18 cellular contexts compared by ENCODE assay signal in genomic region chr1:8347635-8348034, GRCh38. TPM values are rescaled to one million over a fixed set of nuclear protein-coding genes. Genes with fewer than 3 reads are reported as not detected.
A peak's percentile ranks its signal among the peaks of the same experiment; 100 is the strongest.
DNase-seq lines count a peak whose midpoint lies in the region; ATAC-seq and TF ChIP-seq lines count a peak whose summit lies in the region.
"Had no signal": no experiment of that assay in that cellular context is flagged by ENCODE, and none has a peak within 500 bp of the region (broad histone marks: within the 10 kb centered on the region; RNA-seq: fewer than 3 reads in every experiment).

No MANE protein-coding gene starts in this region.

- in situ Hi-C loops in IMR-90 (cut with MboI; ENCODE audit: low sequenced_read_pairs), result no loop called here

- no peaks in the 10 kb centered on the region for H3K27me3 Mint-ChIP-seq in WTC11 (ENCODE audit: low read depth)
- peaks cover 3% of the 10 kb centered on the region for H3K27me3 Mint-ChIP-seq in H9 (ENCODE audit: low read depth)

- H3K27me3 ChIP-seq in IMR-90 (ENCODE audit: control insufficient read depth, insufficient read depth, low read length) (no peaks in the 10 kb centered on the region), osteoblast (ENCODE audit: insufficient read depth, low read length) (no peaks in the 10 kb centered on the region), H9 (ENCODE audit: insufficient read depth, low read length) (no peaks in the 10 kb centered on the region)
- H3K27me3 ChIP-seq: heart right ventricle, MG63 had no signal

- H3K79me1 ChIP-seq in IMR-90 (ENCODE audit: low read depth in 1 of 2, low read length in 2 of 2) (peaks cover 0 to 12% of the 10 kb centered on the region in 2 experiments; a peak in 1 of 4 replicates), H9 (ENCODE audit: insufficient read depth, low read depth, low read length, poor library complexity, severe bottlenecking) (no peaks in the 10 kb centered on the region)

- no peak overlapping the region for H2AFZ ChIP-seq in IMR-90 (replicated peaks; ENCODE audit: low read length, poor library complexity)
- no peak overlapping the region for H2AFZ ChIP-seq in osteoblast (ENCODE audit: low read length)
- H2AFZ ChIP-seq in H9 (ENCODE audit: low read length), result no peak overlapping the region

- dilution Hi-C loops in IMR-90 (cut with HindIII; ENCODE audit: low sequenced_read_pairs, unreplicated experiment), result no loop called here

- H2AK5ac ChIP-seq in IMR-90 (ENCODE audit: low read depth, low read length), result peak overlapping the region; percentile 90
- no peak overlapping the region for H2AK5ac ChIP-seq in H9 (ENCODE audit: insufficient read length, low read length)

- H3K9me3 Mint-ChIP-seq in WTC11, result no peaks in the 10 kb centered on the region
- no peaks in the 10 kb centered on the region; a peak in 1 of 5 replicates for H3K9me3 Mint-ChIP-seq in H9
- H3K9me3 Mint-ChIP-seq: naive thymus-derived CD8-positive, alpha-beta T cell had no signal

- H3K4me1 Mint-ChIP-seq in WTC11 (peaks cover 19% of the 10 kb centered on the region), H9 (peaks cover 18 to 20% of the 10 kb centered on the region in 2 experiments)

- peaks cover 23% of the 10 kb centered on the region for H3K4me1 ChIP-seq in IMR-90 (ENCODE audit: control insufficient read depth, insufficient read depth, low read length)
- H3K4me1 ChIP-seq in osteoblast (ENCODE audit: insufficient read depth, low read length), result peaks cover 13% of the 10 kb centered on the region
- no peaks in the 10 kb centered on the region; the same call in 1 of the 2 replicates for H3K4me1 ChIP-seq in H9 (ENCODE audit: insufficient read depth, low read length)

- H2BK20ac ChIP-seq in IMR-90 (ENCODE audit: low read depth, low read length) (peak overlapping the region; percentile 30; the same call in 1 of the 2 replicates), H9 (ENCODE audit: low read depth, low read length, poor library complexity, severe bottlenecking) (no peak overlapping the region)

- DNase-seq in NCI-H1417 (lab: John Stamatoyannopoulos, UW), result peak in 2 of 3 experiments; percentile 51 to 68
- no peak for DNase-seq in NCI-H1417 treated with DMSO at 0.1 percent for 48 hours (lab: John Stamatoyannopoulos, UW)
- no peak for DNase-seq in IMR-90
- no peak for DNase-seq in WTC11 (ENCODE audit: low spot score)
- DNase-seq in osteoblast (ENCODE audit: insufficient read length, low spot score, missing footprints), result peak; percentile 49
- DNase-seq in H9, result no peak
- DNase-seq in HEK293T (ENCODE audit: extremely low spot score), result no peak
- DNase-seq in T-helper 1 cell, result no peak
- DNase-seq: 8988T; activated CD4-positive, CD25-positive, alpha-beta regulatory T cell; activated CD8-positive, alpha-beta memory T cell treated with anti-CD3 and anti-CD28 coated beads for 24 hours; mammary epithelial cell; MG63; naive thymus-derived CD8-positive, alpha-beta T cell; NCI-H2171 had no signal

- H3T11ph ChIP-seq in H9 (ENCODE audit: low read length), result no peak overlapping the region

- H3K9ac ChIP-seq in IMR-90 (ENCODE audit: low read depth, low read length) (no peak overlapping the region), H9 (ENCODE audit: extremely low read depth, insufficient read length, low read length) (no peak overlapping the region)

- CTCF ChIA-PET in IMR-90 (lab: Yijun Ruan, JAX) (interaction anchor here (0.9 kb wide), 1 partner anchor 333 kb away, joined by 3 read pairs; no protein-coding TSS in a partner anchor), WTC11 (lab: Charles Lee) (interaction anchor here (0.7 to 7.6 kb wide), 5 partner anchors 19 to 945 kb away, joined by 3 to 97 read pairs (median 6); partner anchors contain the start of gene SLC45A1), HEK293T (lab: Yijun Ruan, JAX) (interaction anchor here (1.3 kb wide), 1 partner anchor 33 kb away, joined by 4 read pairs; no protein-coding TSS in a partner anchor)

- H4K5ac ChIP-seq in IMR-90 (ENCODE audit: low read depth, low read length) (no peak overlapping the region), H9 (ENCODE audit: insufficient read length, low read depth, low read length) (no peak overlapping the region)

- H3K56ac ChIP-seq in IMR-90 (ENCODE audit: extremely low read depth, insufficient read depth, low read length), result no peak overlapping the region
- H3K56ac ChIP-seq in H9 (ENCODE audit: insufficient read length, low read depth, low read length), result no peak overlapping the region

- H3K4me2 ChIP-seq in IMR-90 (ENCODE audit: low read depth, low read length) (no peak overlapping the region), osteoblast (ENCODE audit: insufficient read depth, low read length) (no peak overlapping the region), H9 (ENCODE audit: insufficient read depth, insufficient read length, low read length) (no peak overlapping the region)

- H3K79me2 ChIP-seq in osteoblast (ENCODE audit: insufficient read depth, low read length) (no peaks in the 10 kb centered on the region), H9 (ENCODE audit: insufficient read depth, low read length) (no peaks in the 10 kb centered on the region)

- H3K27ac Mint-ChIP-seq in WTC11, result no peak overlapping the region
- no peak overlapping the region for H3K27ac Mint-ChIP-seq in H9
- H3K27ac Mint-ChIP-seq: CD14-positive monocyte; naive thymus-derived CD8-positive, alpha-beta T cell had no signal

- TF ChIP-seq RAD21 in IMR-90 (IDR thresholded peaks at IDR 0.05; ENCODE audit: low read length), result no peak

- no TSS peak for BruUV-seq in IMR-90 (replicated peaks; lab: Mats Ljungman, UMichigan)

- H3K36me3 Mint-ChIP-seq in WTC11, result no peaks in the 10 kb centered on the region
- H3K36me3 Mint-ChIP-seq in H9 (ENCODE audit: insufficient read depth in 1 of 3, low read depth in 3 of 3), result peaks cover 3 to 4% (median 3%) of the 10 kb centered on the region in 3 experiments; a peak in 6 of 7 replicates

- H2BK120ac ChIP-seq in IMR-90 (ENCODE audit: low read depth, low read length), result peak overlapping the region; percentile 19
- H2BK120ac ChIP-seq in H9 (ENCODE audit: low read depth, low read length, poor library complexity, severe bottlenecking), result no peak overlapping the region

- H2AK9ac ChIP-seq in IMR-90 (replicated peaks; ENCODE audit: low read depth, low read length, poor library complexity), result no peak overlapping the region

- H2BK5ac ChIP-seq in IMR-90 (ENCODE audit: low read depth, low read length, poor library complexity, severe bottlenecking), result no peak overlapping the region
- no peak overlapping the region for H2BK5ac ChIP-seq in H9 (ENCODE audit: insufficient read length, low read length)

- H4K8ac ChIP-seq in IMR-90 (ENCODE audit: low read depth in 2 of 2, low read length in 2 of 2), result no peak overlapping the region; a peak in 1 of 4 replicates
- no peak overlapping the region for H4K8ac ChIP-seq in H9 (replicated peaks; ENCODE audit: insufficient read length, low read depth, low read length)

- WGBS in IMR-90 (ENCODE audit: extremely low coverage in 2 of 2, insufficient read length in 1 of 2), 2 experiments, result 93% methylated on average over 11 of the region's 15 CpGs; no CpG with 5 or more reads in 1 of the 2 experiments
- no CpG with 5 or more reads among the region's 15 CpGs for WGBS in H9 (ENCODE audit: extremely low coverage, insufficient read length, low lambda C conversion rate)

- H3K9me3 ChIP-seq in IMR-90 (ENCODE audit: control insufficient read depth, insufficient read depth, low read length) (no peaks in the 10 kb centered on the region), osteoblast (ENCODE audit: low read depth, low read length) (no peaks in the 10 kb centered on the region), H9 (ENCODE audit: control insufficient read depth, low read depth, low read length) (no peaks in the 10 kb centered on the region)
- H3K9me3 ChIP-seq: heart right ventricle, MG63, thoracic aorta had no signal

- no peak for TF ChIP-seq POLR2A in IMR-90 (IDR thresholded peaks at IDR 0.05; ENCODE audit: low read depth, low read length)

- H3K4ac ChIP-seq in IMR-90 (ENCODE audit: low read depth, low read length) (peak overlapping the region; percentile 49), H9 (ENCODE audit: low read depth, low read length) (no peak overlapping the region)

- intact Hi-C loops in IMR-90 (cut with micrococcal nuclease), result no loop called here

- H4K91ac ChIP-seq in IMR-90 (ENCODE audit: insufficient read depth, low read depth, low read length), result no peak overlapping the region
- no peak overlapping the region for H4K91ac ChIP-seq in H9 (ENCODE audit: insufficient read length, low read depth, low read length)

- H2BK15ac ChIP-seq in IMR-90 (ENCODE audit: low read depth, low read length) (no peak overlapping the region), H9 (ENCODE audit: low read depth, low read length) (no peak overlapping the region)

- H3K4me3 ChIP-seq in IMR-90 (ENCODE audit: insufficient read depth, low read depth, low read length) (no peak overlapping the region), osteoblast (ENCODE audit: insufficient read depth, low read length) (no peak overlapping the region)
- H3K4me3 ChIP-seq: heart right ventricle, MG63, thoracic aorta had no signal

- no peak for ATAC-seq in IMR-90 (ENCODE audit: low read depth)
- ATAC-seq in WTC11, result no peak
- ATAC-seq: heart right ventricle; naive thymus-derived CD8-positive, alpha-beta T cell had no signal

- no peak overlapping the region for H3K23ac ChIP-seq in IMR-90 (ENCODE audit: low read depth, low read length)
- no peak overlapping the region for H3K23ac ChIP-seq in H9 (ENCODE audit: insufficient read length, low read depth, low read length)

- POLR2A ChIA-PET in IMR-90 (lab: Charles Lee; ENCODE audit: unreplicated experiment) (interaction anchor here (0.6 kb wide), 1 partner anchor 1240 kb away, joined by 5 read pairs; no protein-coding TSS in a partner anchor), WTC11 (lab: Charles Lee) (no interaction called here), HEK293T (lab: Yijun Ruan, JAX) (no interaction called here)

- H3K23me2 ChIP-seq in H9 (ENCODE audit: insufficient read length, low read depth, low read length, poor library complexity, severe bottlenecking), result no peaks in the 10 kb centered on the region

- H3K14ac ChIP-seq in IMR-90 (replicated peaks; ENCODE audit: low read depth, low read length) (no peak overlapping the region), H9 (ENCODE audit: insufficient read depth, low read length) (no peak overlapping the region)

- H3K18ac ChIP-seq in IMR-90 (ENCODE audit: low read depth, low read length) (no peak overlapping the region), H9 (ENCODE audit: insufficient read length, low read depth, low read length) (no peak overlapping the region)

- H3K36me3 ChIP-seq in IMR-90 (ENCODE audit: control insufficient read depth, insufficient read depth, low read length) (peaks cover 3% of the 10 kb centered on the region), osteoblast (ENCODE audit: insufficient read depth, low read length) (peaks cover 1% of the 10 kb centered on the region)
- H3K36me3 ChIP-seq: thoracic aorta had no signal

- H3K4me3 Mint-ChIP-seq in WTC11 (no peak overlapping the region), H9 (no peak overlapping the region)
- H3K4me3 Mint-ChIP-seq: CD14-positive monocyte; naive thymus-derived CD8-positive, alpha-beta T cell had no signal

- TF ChIP-seq CTCF in IMR-90 (conservative IDR thresholded peaks at IDR 0.05; ENCODE audit: low read depth, low read length), result no peak
- TF ChIP-seq CTCF in WTC11 (IDR thresholded peaks at IDR 0.05), result no peak
- TF ChIP-seq CTCF in osteoblast (IDR thresholded peaks at IDR 0.05; ENCODE audit: extremely low read depth, low read depth, low read length), result no peak
- no peak for TF ChIP-seq CTCF in H9 (conservative IDR thresholded peaks at IDR 0.05)

- H4K20me1 ChIP-seq in IMR-90 (ENCODE audit: insufficient read depth, low read length) (no peaks in the 10 kb centered on the region), osteoblast (ENCODE audit: insufficient read depth, low read length) (peaks cover 8% of the 10 kb centered on the region), H9 (ENCODE audit: control insufficient read depth, insufficient read depth, insufficient read length) (no peaks in the 10 kb centered on the region)

- peaks cover 15% of the 10 kb centered on the region for H3K9me1 ChIP-seq in IMR-90 (ENCODE audit: insufficient read depth, low read length)

- no peak overlapping the region for H2BK12ac ChIP-seq in H9 (ENCODE audit: insufficient read length, low read depth, low read length)

- H3K27ac ChIP-seq in IMR-90 (ENCODE audit: insufficient read depth, low read length) (no peak overlapping the region), osteoblast (ENCODE audit: low read depth, low read length) (no peak overlapping the region), H9 (ENCODE audit: insufficient read length, low read depth, low read length) (no peak overlapping the region)
- H3K27ac ChIP-seq: heart right ventricle, thoracic aorta had no signal

RNA-seq across cellular contexts. Expression of gene SLC45A1, which starts 29.7 kb away (rescaled TPM):
- 0.72 and 0.83 TPM in 2 replicates for total RNA-seq in IMR-90 (2012; rRNA removed)
- 3.1 and 3.9 TPM in 2 replicates for polyA plus RNA-seq in IMR-90 (2012; rRNA removed)
- 3.4 and 7.6 TPM in 2 replicates for polyA plus RNA-seq in IMR-90 (2012; cell fraction: cytosol; rRNA removed)
- 2.9 and 7.4 TPM in 2 replicates for polyA plus RNA-seq in IMR-90 (2012; cell fraction: nucleus; rRNA removed; ENCODE audit: low replicate concordance)
- 2.0 to 2.3 TPM (median 2.3 TPM) in 3 replicates for total RNA-seq in WTC11 (2021)
- total RNA-seq in osteoblast, result 1.8 and 2.4 TPM in 2 replicates
- total RNA-seq in H9 (2021), result 0.63 and 1.1 TPM in 2 replicates
- polyA plus RNA-seq: CD14-positive monocyte had no signal

Comparison
In these comparisons a context has a peak if more than half of its experiments do, and no peak if none do; other contexts are left out.
1. DNase-seq: peak in NCI-H1417 (2 of 3) and osteoblast (single experiment); none in NCI-H1417 treated with DMSO at 0.1 percent for 48 hours (single experiment), IMR-90 (single experiment), WTC11 (single experiment), H9 (single experiment), HEK293T (single experiment) and T-helper 1 cell (0 of 5).